In genomic region chr1:16078925-16079656, GRCh38 we compare ENCODE assay signal across 8 cellular contexts. TPM values are rescaled to one million over a fixed set of nuclear protein-coding genes. Genes with fewer than 3 reads are reported as not detected.
DNase-seq lines count a peak whose midpoint lies in the region; ATAC-seq and TF ChIP-seq lines count a peak whose summit lies in the region.

No MANE protein-coding gene starts in this region.

- no peaks in the 10 kb centered on the region for H3K9me3 Mint-ChIP-seq in T-cell
- H3K9me3 Mint-ChIP-seq in activated naive CD8-positive, alpha-beta T cell treated with anti-CD3 and anti-CD28 coated beads, Interleukin-2, amount 10 ng/mL, durations not matched to agents 7 days and 5 days: no peaks in the 10 kb centered on the region

- ATAC-seq in GM19463 (IDR thresholded peaks at IDR 0.05; ENCODE audit: unreplicated experiment): peak; percentile 65
- ATAC-seq in T-cell (replicated peaks in 1 of 4): peak; percentile 83 to 88 (median 88)
- peak; percentile 83 for ATAC-seq in activated naive CD8-positive, alpha-beta T cell treated with anti-CD3 and anti-CD28 coated beads, Interleukin-2, amount 10 ng/mL, durations not matched to agents 7 days and 5 days (ENCODE audit: low read depth)
- ATAC-seq in heart left ventricle: peak; percentile 37 to 71 (median 58)

- H3K27ac Mint-ChIP-seq in T-cell: peak overlapping the region in 1 of 2 donors; percentile 76
- H3K27ac Mint-ChIP-seq in activated naive CD8-positive, alpha-beta T cell treated with anti-CD3 and anti-CD28 coated beads, Interleukin-2, amount 10 ng/mL, durations not matched to agents 7 days and 5 days: peak overlapping the region; percentile 93

- no peaks in the 10 kb centered on the region for H3K9me3 ChIP-seq in heart left ventricle
- no peaks in the 10 kb centered on the region for H3K9me3 ChIP-seq in vagina

- peak; percentile 94 for TF ChIP-seq CTCF in AG09309 (IDR thresholded peaks at IDR 0.05; ENCODE audit: control insufficient read depth, insufficient read depth, low read depth, low read length, missing control alignments)
- TF ChIP-seq CTCF in heart left ventricle (IDR thresholded peaks at IDR 0.05): peak; percentile 73 to 95 (median 88)
- TF ChIP-seq CTCF in vagina (IDR thresholded peaks at IDR 0.05): peak; percentile 94 to 97 (median 97)

- H3K4me1 ChIP-seq in heart left ventricle: peaks cover 0 to 50% (median 18%) of the 10 kb centered on the region in 12 donors
- peaks cover 58% of the 10 kb centered on the region for H3K4me1 ChIP-seq in vagina

- H3K27ac ChIP-seq in heart left ventricle (peak overlapping the region in 3 of 12 donors; percentile 18 to 50 (median 46)), vagina (peak overlapping the region; percentile 21)

- H3K4me3 ChIP-seq in AG09309 (ENCODE audit: control insufficient read depth, low read depth, low read length) (no peak overlapping the region), heart left ventricle (peak overlapping the region in 1 of 12 donors; percentile 34), vagina (no peak overlapping the region)

- H3K36me3 ChIP-seq in heart left ventricle: no peaks in the 10 kb centered on the region
- no peaks in the 10 kb centered on the region for H3K36me3 ChIP-seq in vagina

- TF ChIP-seq POLR2A in heart left ventricle (IDR thresholded peaks at IDR 0.05) (no peak), vagina (IDR thresholded peaks at IDR 0.05) (no peak)

- H3K36me3 Mint-ChIP-seq in T-cell: no peaks in the 10 kb centered on the region
- H3K36me3 Mint-ChIP-seq in activated naive CD8-positive, alpha-beta T cell treated with anti-CD3 and anti-CD28 coated beads, Interleukin-2, amount 10 ng/mL, durations not matched to agents 7 days and 5 days: no peaks in the 10 kb centered on the region

- intact Hi-C loops in heart left ventricle (cut with DNase I) (loop anchor here (1.0 to 5.0 kb wide), 8 partner anchors 108 to 285 kb away; no protein-coding TSS in a partner anchor), vagina (cut with DNase I) (loop anchor here (2.0 to 10.0 kb wide), 3 partner anchors 108 to 286 kb away; partner anchors contain the start of gene SZRD1)

- H3K27me3 Mint-ChIP-seq in T-cell: peaks cover 5 to 10% of the 10 kb centered on the region in 2 donors
- peaks cover 9% of the 10 kb centered on the region for H3K27me3 Mint-ChIP-seq in activated naive CD8-positive, alpha-beta T cell treated with anti-CD3 and anti-CD28 coated beads, Interleukin-2, amount 10 ng/mL, durations not matched to agents 7 days and 5 days

- POLR2A ChIA-PET in T-cell (lab: Charles Lee): interaction anchor here in 1 of 2 donors (0.6 kb wide), 1 partner anchor 133 kb away, joined by 11 read pairs; no protein-coding TSS in a partner anchor
- POLR2A ChIA-PET in activated naive CD8-positive, alpha-beta T cell treated with anti-CD3 and anti-CD28 coated beads, Interleukin-2, amount 10 ng/mL, durations not matched to agents 7 days and 5 days (lab: Charles Lee): interaction anchor here (0.9 to 1.8 kb wide), 8 partner anchors 9 to 138 kb away, joined by 3 to 11 read pairs (median 6); no protein-coding TSS in a partner anchor

- WGBS in heart left ventricle, 4 donors: 26 to 43% (median 36%) methylated on average over 10 of the region's 10 CpGs

- CTCF ChIA-PET in T-cell (lab: Charles Lee): interaction anchor here (0.6 to 2.6 kb wide), 16 partner anchors 9 to 367 kb away, joined by 3 to 44 read pairs (median 4); partner anchors contain the start of gene CPLANE2 (in 1 of the 2)

- peak; percentile 17 for DNase-seq in AG09309 (ENCODE audit: low read depth)
- DNase-seq in NCI-H1436 treated with DMSO at 0.1 percent for 48 hours (lab: John Stamatoyannopoulos, UW): peak; percentile 33
- peak; percentile 35 to 79 (median 65) for DNase-seq in T-cell
- DNase-seq in activated naive CD8-positive, alpha-beta T cell treated with anti-CD3 and anti-CD28 coated beads, Interleukin-2, amount 10 ng/mL, durations not matched to agents 7 days and 5 days: peak; percentile 85
- DNase-seq in heart left ventricle: peak; percentile 69 to 83 (median 76)
- DNase-seq in putamen (ENCODE audit: low spot score): peak; percentile 48
- DNase-seq in vagina (ENCODE audit: extremely low spot score in 2 of 2): no peak

- H3K4me3 Mint-ChIP-seq in T-cell: peak overlapping the region; percentile 63 to 78 (median 70)
- H3K4me3 Mint-ChIP-seq in activated naive CD8-positive, alpha-beta T cell treated with anti-CD3 and anti-CD28 coated beads, Interleukin-2, amount 10 ng/mL, durations not matched to agents 7 days and 5 days: peak overlapping the region; percentile 80

- H3K27me3 ChIP-seq in heart left ventricle (peaks cover 0 to 4% (median 0%) of the 10 kb centered on the region in 9 donors), vagina (no peaks in the 10 kb centered on the region)

- peaks cover 6 to 15% (median 9%) of the 10 kb centered on the region in 3 donors for H3K4me1 Mint-ChIP-seq in T-cell
- H3K4me1 Mint-ChIP-seq in activated naive CD8-positive, alpha-beta T cell treated with anti-CD3 and anti-CD28 coated beads, Interleukin-2, amount 10 ng/mL, durations not matched to agents 7 days and 5 days: peaks cover 12% of the 10 kb centered on the region

RNA-seq across cellular contexts. Expression of gene FAM131C, which starts 5.6 kb away (rescaled TPM):
- total RNA-seq in T-cell (under 1 TPM in 1 of 5 donors, not detected in 4; 0.30 TPM), heart left ventricle (10 to 100 TPM in 1 of 9 donors, 1 to 10 TPM in 8; 1.2 to 17.8 (median 3.4) TPM), vagina (0.98 TPM)
- total RNA-seq in activated naive CD8-positive, alpha-beta T cell treated with anti-CD3 and anti-CD28 coated beads, Interleukin-2, amount 10 ng/mL, durations not matched to agents 7 days and 5 days: 1 to 10 TPM; 3.3 to 4.1 TPM
- 1 to 10 TPM; 1.1 to 9.3 TPM for polyA plus RNA-seq in heart left ventricle

RNA-seq across cellular contexts. Expression of gene CLCNKB, which starts 35.5 kb away (rescaled TPM):
- not detected for total RNA-seq in T-cell
- total RNA-seq in activated naive CD8-positive, alpha-beta T cell treated with anti-CD3 and anti-CD28 coated beads, Interleukin-2, amount 10 ng/mL, durations not matched to agents 7 days and 5 days: not detected
- total RNA-seq in heart left ventricle: 1 to 10 TPM in 8 of 9 donors, under 1 TPM in 1; 0.51 to 2.7 (median 1.8) TPM
- polyA plus RNA-seq in heart left ventricle: 1 to 10 TPM in 1 of 2 donors, under 1 TPM in 1; 0.50 to 1.5 TPM
- not detected for total RNA-seq in vagina

RNA-seq across cellular contexts. Expression of gene CLCNKA, which starts 57.3 kb away (rescaled TPM):
- not detected for total RNA-seq in T-cell
- total RNA-seq in activated naive CD8-positive, alpha-beta T cell treated with anti-CD3 and anti-CD28 coated beads, Interleukin-2, amount 10 ng/mL, durations not matched to agents 7 days and 5 days: not detected
- total RNA-seq in heart left ventricle: 1 to 10 TPM in 1 of 9 donors, under 1 TPM in 6, not detected in 2; 0.25 to 1.1 (median 0.53) TPM
- polyA plus RNA-seq in heart left ventricle: under 1 TPM; 0.25 to 0.95 TPM
- total RNA-seq in vagina: 0.25 TPM

Comparison
In these comparisons a context has a peak if more than half of its experiments do, and no peak if none do; other contexts are left out.
1. DNase-seq: peak in AG09309 (single experiment), NCI-H1436 treated with DMSO at 0.1 percent for 48 hours (single experiment), T-cell (34 of 34), activated naive CD8-positive, alpha-beta T cell treated with anti-CD3 and anti-CD28 coated beads, Interleukin-2, amount 10 ng/mL, durations not matched to agents 7 days and 5 days (single experiment), heart left ventricle (5 of 5) and putamen (single experiment); none in vagina (0 of 2).
2. Peak in every context shown above with its lines, with median percentiles within 50 percentile points of each other: CTCF ChIP-seq and ATAC-seq.